In the genomic region with DNA sequence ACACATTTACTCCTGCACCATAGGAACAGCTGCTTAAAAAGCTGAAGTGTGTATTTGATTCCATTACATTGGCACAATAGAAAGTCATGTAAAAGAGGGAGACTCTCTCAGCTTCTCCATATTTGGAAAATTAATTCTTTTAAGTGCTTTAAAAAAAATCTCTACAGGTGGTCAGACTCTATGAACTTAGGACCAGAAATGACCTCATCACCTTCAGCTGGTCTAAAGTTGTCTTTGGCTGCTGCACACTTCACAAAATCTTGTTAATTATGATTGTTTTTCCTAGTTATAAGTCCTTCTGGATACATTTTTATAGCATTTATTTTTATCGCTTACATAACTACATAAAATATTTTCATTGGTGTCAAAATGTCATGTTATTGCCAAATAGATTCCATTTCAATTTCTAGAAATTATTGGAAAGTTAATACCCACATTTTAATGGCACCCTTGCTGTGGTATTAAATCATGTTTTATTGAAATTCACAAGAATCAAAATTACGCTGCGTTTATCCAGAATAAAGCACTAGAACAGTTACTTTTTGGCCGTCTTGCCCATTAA, we compare ENCODE assay signal across 21 cellular contexts.
"Had no signal": no experiment of that assay in that cellular context is flagged by ENCODE, and none has a peak within 500 bp of the region (broad histone marks: within the 10 kb centered on the region; RNA-seq: fewer than 3 reads in every experiment).

No MANE protein-coding gene starts in this region.

- H3K9me3 ChIP-seq: Peyer's patch had no signal

- H3K4me1 ChIP-seq: Peyer's patch, SJCRH30 had no signal

- H3K4me3 ChIP-seq: PC-9, Peyer's patch, SJCRH30 had no signal

- H3K36me3 ChIP-seq: Peyer's patch, SJCRH30 had no signal

- H3K27ac ChIP-seq: PC-9, Peyer's patch, SJCRH30 had no signal

- H3K27me3 ChIP-seq: Peyer's patch, SJCRH30 had no signal

- DNase-seq: KBM-7; NCI-H1092; NCI-H1105 treated with DMSO at 0.1 percent for 48 hours; NCI-H1417 treated with DMSO at 0.1 percent for 48 hours; NCI-H146; NCI-H1694 treated with DMSO at 0.1 percent for 48 hours; NCI-H1930; NCI-H2081; NCI-H2107; NCI-H2227 treated with DMSO at 0.1 percent for 48 hours; NCI-H446; NCI-H510A; NCI-H524 treated with DMSO at 0.1 percent for 48 hours; NCI-H69; NK-92 treated with Interleukin-12 subunit alpha and Interleukin-12 subunit beta, amount 100 ng/mL, for 24 hours; PC-9; Peyer's patch; SHP77 treated with DMSO at 0.1 percent for 48 hours; SJCRH30 had no signal

- ATAC-seq: Right ventricle myocardium inferior, SK-N-SH treated with all-trans-retinoic acid at 6 μM for 48 hours had no signal
